ENCODE assay signal across 1 cellular context in genomic region chr15:73630030-73630429, GRCh38.
TF ChIP-seq lines count a peak whose summit lies in the region.

No MANE protein-coding gene starts in this region.

TF ChIP-seq in HepG2, 621 proteins besides CTCF, POLR2A, EP300 and RAD21 (continued from another document):
- TF ChIP-seq FOXP4 (CRISPR knock-in tag; IDR thresholded peaks at IDR 0.05) (0 out of 2 replicates have a peak, but pooled peaks have one; percentile 14), MXD4 (CRISPR knock-in tag; IDR thresholded peaks at IDR 0.05) (no peak), NCOA1 (CRISPR knock-in tag; IDR thresholded peaks at IDR 0.05) (no peak), SATB2 (CRISPR knock-in tag; IDR thresholded peaks at IDR 0.05) (no peak), SMYD3 (CRISPR knock-in tag; IDR thresholded peaks at IDR 0.05) (no peak), GFI1 (CRISPR knock-in tag; IDR thresholded peaks at IDR 0.05; ENCODE audit: borderline replicate concordance) (no peak), RBM39 (IDR thresholded peaks at IDR 0.05; ENCODE audit: low read depth, low read length, poor library complexity, severe bottlenecking) (no peak), XRCC5 (optimal IDR thresholded peaks at IDR 0.05; ENCODE audit: low read length) (no peak), FIP1L1 (IDR thresholded peaks at IDR 0.05; ENCODE audit: borderline replicate concordance, insufficient read depth, low read depth, low read length) (no peak), ZNF577 (CRISPR knock-in tag; IDR thresholded peaks at IDR 0.05; ENCODE audit: borderline replicate concordance, low read depth) (no peak), ZNF263 (CRISPR knock-in tag; IDR thresholded peaks at IDR 0.05) (no peak)
- TF ChIP-seq, protein P1, sequence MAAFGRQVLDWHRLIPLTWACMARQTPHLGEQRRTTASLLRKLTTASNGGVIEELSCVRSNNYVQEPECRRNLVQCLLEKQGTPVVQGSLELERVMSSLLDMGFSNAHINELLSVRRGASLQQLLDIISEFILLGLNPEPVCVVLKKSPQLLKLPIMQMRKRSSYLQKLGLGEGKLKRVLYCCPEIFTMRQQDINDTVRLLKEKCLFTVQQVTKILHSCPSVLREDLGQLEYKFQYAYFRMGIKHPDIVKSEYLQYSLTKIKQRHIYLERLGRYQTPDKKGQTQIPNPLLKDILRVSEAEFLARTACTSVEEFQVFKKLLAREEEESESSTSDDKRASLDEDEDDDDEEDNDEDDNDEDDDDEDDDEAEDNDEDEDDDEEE (CRISPR knock-in tag; IDR thresholded peaks at IDR 0.05), result no peak
- TF ChIP-seq, protein P2, sequence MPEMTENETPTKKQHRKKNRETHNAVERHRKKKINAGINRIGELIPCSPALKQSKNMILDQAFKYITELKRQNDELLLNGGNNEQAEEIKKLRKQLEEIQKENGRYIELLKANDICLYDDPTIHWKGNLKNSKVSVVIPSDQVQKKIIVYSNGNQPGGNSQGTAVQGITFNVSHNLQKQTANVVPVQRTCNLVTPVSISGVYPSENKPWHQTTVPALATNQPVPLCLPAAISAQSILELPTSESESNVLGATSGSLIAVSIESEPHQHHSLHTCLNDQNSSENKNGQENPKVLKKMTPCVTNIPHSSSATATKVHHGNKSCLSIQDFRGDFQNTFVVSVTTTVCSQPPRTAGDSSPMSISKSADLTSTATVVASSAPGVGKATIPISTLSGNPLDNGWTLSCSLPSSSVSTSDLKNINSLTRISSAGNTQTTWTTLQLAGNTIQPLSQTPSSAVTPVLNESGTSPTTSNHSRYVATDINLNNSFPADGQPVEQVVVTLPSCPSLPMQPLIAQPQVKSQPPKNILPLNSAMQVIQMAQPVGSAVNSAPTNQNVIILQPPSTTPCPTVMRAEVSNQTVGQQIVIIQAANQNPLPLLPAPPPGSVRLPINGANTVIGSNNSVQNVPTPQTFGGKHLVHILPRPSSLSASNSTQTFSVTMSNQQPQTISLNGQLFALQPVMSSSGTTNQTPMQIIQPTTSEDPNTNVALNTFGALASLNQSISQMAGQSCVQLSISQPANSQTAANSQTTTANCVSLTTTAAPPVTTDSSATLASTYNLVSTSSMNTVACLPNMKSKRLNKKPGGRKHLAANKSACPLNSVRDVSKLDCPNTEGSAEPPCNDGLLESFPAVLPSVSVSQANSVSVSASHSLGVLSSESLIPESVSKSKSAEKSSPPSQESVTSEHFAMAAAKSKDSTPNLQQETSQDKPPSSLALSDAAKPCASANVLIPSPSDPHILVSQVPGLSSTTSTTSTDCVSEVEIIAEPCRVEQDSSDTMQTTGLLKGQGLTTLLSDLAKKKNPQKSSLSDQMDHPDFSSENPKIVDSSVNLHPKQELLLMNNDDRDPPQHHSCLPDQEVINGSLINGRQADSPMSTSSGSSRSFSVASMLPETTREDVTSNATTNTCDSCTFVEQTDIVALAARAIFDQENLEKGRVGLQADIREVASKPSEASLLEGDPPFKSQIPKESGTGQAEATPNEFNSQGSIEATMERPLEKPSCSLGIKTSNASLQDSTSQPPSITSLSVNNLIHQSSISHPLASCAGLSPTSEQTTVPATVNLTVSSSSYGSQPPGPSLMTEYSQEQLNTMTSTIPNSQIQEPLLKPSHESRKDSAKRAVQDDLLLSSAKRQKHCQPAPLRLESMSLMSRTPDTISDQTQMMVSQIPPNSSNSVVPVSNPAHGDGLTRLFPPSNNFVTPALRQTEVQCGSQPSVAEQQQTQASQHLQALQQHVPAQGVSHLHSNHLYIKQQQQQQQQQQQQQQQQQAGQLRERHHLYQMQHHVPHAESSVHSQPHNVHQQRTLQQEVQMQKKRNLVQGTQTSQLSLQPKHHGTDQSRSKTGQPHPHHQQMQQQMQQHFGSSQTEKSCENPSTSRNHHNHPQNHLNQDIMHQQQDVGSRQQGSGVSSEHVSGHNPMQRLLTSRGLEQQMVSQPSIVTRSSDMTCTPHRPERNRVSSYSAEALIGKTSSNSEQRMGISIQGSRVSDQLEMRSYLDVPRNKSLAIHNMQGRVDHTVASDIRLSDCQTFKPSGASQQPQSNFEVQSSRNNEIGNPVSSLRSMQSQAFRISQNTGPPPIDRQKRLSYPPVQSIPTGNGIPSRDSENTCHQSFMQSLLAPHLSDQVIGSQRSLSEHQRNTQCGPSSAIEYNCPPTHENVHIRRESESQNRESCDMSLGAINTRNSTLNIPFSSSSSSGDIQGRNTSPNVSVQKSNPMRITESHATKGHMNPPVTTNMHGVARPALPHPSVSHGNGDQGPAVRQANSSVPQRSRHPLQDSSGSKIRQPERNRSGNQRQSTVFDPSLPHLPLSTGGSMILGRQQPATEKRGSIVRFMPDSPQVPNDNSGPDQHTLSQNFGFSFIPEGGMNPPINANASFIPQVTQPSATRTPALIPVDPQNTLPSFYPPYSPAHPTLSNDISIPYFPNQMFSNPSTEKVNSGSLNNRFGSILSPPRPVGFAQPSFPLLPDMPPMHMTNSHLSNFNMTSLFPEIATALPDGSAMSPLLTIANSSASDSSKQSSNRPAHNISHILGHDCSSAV (CRISPR knock-in tag; IDR thresholded peaks at IDR 0.05; ENCODE audit: borderline replicate concordance), result no peak
- TF ChIP-seq, protein P3, sequence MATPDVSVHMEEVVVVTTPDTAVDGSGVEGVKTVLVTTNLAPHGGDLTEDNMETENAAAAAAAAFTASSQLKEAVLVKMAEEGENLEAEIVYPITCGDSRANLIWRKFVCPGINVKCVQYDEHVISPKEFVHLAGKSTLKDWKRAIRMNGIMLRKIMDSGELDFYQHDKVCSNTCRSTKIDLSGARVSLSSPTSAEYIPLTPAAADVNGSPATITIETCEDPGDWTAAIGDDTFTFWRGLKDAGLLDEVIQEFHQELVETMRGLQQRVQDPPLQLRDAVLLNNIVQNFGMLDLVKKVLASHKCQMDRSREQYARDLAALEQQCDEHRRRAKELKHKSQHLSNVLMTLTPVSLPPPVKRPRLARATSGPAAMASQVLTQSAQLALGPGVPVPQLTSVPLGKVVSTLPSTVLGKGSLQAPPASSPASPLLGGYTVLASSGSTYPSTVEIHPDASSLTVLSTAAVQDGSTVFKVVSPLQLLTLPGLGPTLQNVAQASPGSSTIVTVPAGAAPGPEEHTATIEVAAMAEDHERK (CRISPR knock-in tag; IDR thresholded peaks at IDR 0.05; ENCODE audit: low read depth), result no peak
